ENCODE assay signal across 1 cellular context in genomic region chr15:86756688-86757087, GRCh38.
TF ChIP-seq lines count a peak whose summit lies in the region.

No MANE protein-coding gene starts in this region.

TF ChIP-seq in H1, 55 proteins besides CTCF, POLR2A, EP300 and RAD21:
- no peak for TF ChIP-seq E2F6 (IDR thresholded peaks at IDR 0.05)
- no peak for TF ChIP-seq CBX8 (IDR thresholded peaks at IDR 0.05; ENCODE audit: borderline replicate concordance, low read depth, low read length)
- TF ChIP-seq SAP30 (IDR thresholded peaks at IDR 0.05; ENCODE audit: insufficient read depth, insufficient replicate concordance, low read length), result no peak
- TF ChIP-seq JUND (IDR thresholded peaks at IDR 0.05; ENCODE audit: low read length), result no peak
- TF ChIP-seq ASH2L (IDR thresholded peaks at IDR 0.05; ENCODE audit: low read length), result no peak
- TF ChIP-seq JUN (IDR thresholded peaks at IDR 0.05; ENCODE audit: low read depth, low read length), result no peak
- TF ChIP-seq KDM4A (IDR thresholded peaks at IDR 0.05; ENCODE audit: low read depth, low read length, severe bottlenecking), result no peak
- no peak for TF ChIP-seq RNF2 (IDR thresholded peaks at IDR 0.05; ENCODE audit: borderline replicate concordance, low read depth, low read length, missing control alignments, poor library complexity, severe bottlenecking)
- no peak for TF ChIP-seq SIX5 (IDR thresholded peaks at IDR 0.05; ENCODE audit: low read depth, low read length)
- TF ChIP-seq TBP (IDR thresholded peaks at IDR 0.05; ENCODE audit: low read depth, low read length), result no peak
- no peak for TF ChIP-seq USF2 (IDR thresholded peaks at IDR 0.05; ENCODE audit: low read length)
- TF ChIP-seq NRF1 (IDR thresholded peaks at IDR 0.05; ENCODE audit: low read depth, low read length), result no peak
- TF ChIP-seq HDAC2 (IDR thresholded peaks at IDR 0.05; ENCODE audit: borderline replicate concordance in 1 of 2, low read depth in 2 of 2, low read length in 2 of 2), result no peak
- no peak for TF ChIP-seq POU5F1 (IDR thresholded peaks at IDR 0.05; ENCODE audit: low read depth, low read length)
- no peak for TF ChIP-seq SIRT6 (IDR thresholded peaks at IDR 0.05; ENCODE audit: low read length)
- no peak for TF ChIP-seq SUZ12 (IDR thresholded peaks at IDR 0.05; ENCODE audit: low read length)
- TF ChIP-seq TAF1 (IDR thresholded peaks at IDR 0.05; ENCODE audit: low read depth, low read length), result no peak
- no peak for TF ChIP-seq GTF2F1 (IDR thresholded peaks at IDR 0.05; ENCODE audit: borderline replicate concordance, low read depth, low read length)
